ENCODE assay signal across 8 cellular contexts in the genomic region with DNA sequence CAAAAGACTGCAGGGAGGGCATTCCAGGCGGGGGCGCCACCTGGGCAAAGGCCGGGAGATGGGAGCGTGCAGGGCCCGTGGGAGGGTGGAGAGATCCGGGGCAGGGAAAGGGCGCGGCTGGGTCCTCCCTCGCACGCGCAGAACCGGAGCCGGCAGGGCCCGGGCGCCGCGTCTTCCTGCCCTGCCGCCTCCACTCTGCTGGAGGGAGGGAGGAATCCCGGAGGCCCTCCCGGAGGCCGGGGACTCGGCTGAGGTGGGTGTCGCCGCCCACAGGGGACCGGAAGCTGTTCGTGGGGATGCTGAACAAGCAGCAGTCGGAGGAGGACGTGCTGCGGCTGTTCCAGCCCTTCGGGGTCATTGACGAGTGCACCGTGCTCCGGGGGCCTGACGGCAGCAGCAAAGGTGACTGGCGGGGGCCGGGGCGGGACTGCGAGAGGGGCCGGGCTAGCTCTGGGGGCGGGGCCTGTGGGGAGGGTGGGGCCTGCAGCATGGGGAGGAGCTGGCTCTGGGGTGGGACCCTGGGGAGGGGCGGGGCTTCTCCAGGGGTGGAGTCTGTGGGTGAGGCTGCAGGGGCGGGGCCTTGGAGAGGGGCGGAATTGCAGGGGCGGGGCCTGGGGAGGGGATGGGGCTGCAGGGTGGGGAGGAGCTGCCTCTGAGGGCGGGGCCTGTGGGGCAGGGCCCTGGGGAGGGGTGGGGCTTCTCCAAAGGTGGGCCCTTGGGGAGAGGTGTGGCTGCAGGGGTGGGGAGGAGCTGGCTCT. TPM values are rescaled to one million over a fixed set of nuclear protein-coding genes. Genes with fewer than 3 reads are reported as not detected.
DNase-seq lines count a peak whose midpoint lies in the region; ATAC-seq, FAIRE-seq and TF ChIP-seq lines count a peak whose summit lies in the region.

No MANE protein-coding gene starts in this region.

- H4K20me1 ChIP-seq in H9 (ENCODE audit: control insufficient read depth, insufficient read depth, insufficient read length) (no peaks in the 10 kb centered on the region), HepG2 (ENCODE audit: insufficient read depth, low read length) (no peaks in the 10 kb centered on the region)

- H3K4me1 ChIP-seq in H9 (ENCODE audit: insufficient read depth, low read length) (0 out of 2 replicates have a peak, but pooled peaks cover 3% of the 10 kb centered on the region), colonic mucosa (no peaks in the 10 kb centered on the region), HepG2 (ENCODE audit: insufficient read depth, low read length) (peaks cover 30% of the 10 kb centered on the region)

- peaks cover 5 to 7% of the 10 kb centered on the region in 2 experiments; a peak in 4 of 5 replicates for H3K9me3 Mint-ChIP-seq in H9

- no peak overlapping the region for H2BK12ac ChIP-seq in H9 (ENCODE audit: insufficient read length, low read depth, low read length)

- H3K36me3 Mint-ChIP-seq in H9 (ENCODE audit: insufficient read depth in 1 of 3, low read depth in 3 of 3): peaks cover 0 to 5% (median 0%) of the 10 kb centered on the region in 3 experiments; a peak in 1 of 7 replicates

- H3K4me2 ChIP-seq in H9 (ENCODE audit: insufficient read depth, insufficient read length, low read length): peak overlapping the region; percentile 56
- H3K4me2 ChIP-seq in HepG2 (ENCODE audit: low read depth, low read length): peak overlapping the region; percentile 95

- H3K23me2 ChIP-seq in H9 (ENCODE audit: insufficient read length, low read depth, low read length, poor library complexity, severe bottlenecking): no peaks in the 10 kb centered on the region

- no CpG with 5 or more reads among the region's 45 CpGs for WGBS in H9 (ENCODE audit: extremely low coverage, insufficient read length, low lambda C conversion rate)
- WGBS in HepG2 (ENCODE audit: low lambda C conversion rate): 0% methylated on average over 10 of the region's 45 CpGs

- H3K79me1 ChIP-seq in H9 (ENCODE audit: insufficient read depth, low read depth, low read length, poor library complexity, severe bottlenecking): no peaks in the 10 kb centered on the region

- TF ChIP-seq CTCF in AG10803 (conservative IDR thresholded peaks at IDR 0.05; ENCODE audit: low read length) (no peak), H9 (conservative IDR thresholded peaks at IDR 0.05) (peak; percentile 95), colonic mucosa (IDR thresholded peaks at IDR 0.05) (no peak), HepG2 (CRISPR knock-in tag; IDR thresholded peaks at IDR 0.05) (peak; percentile 81)

- no peak overlapping the region for H2BK120ac ChIP-seq in H9 (ENCODE audit: low read depth, low read length, poor library complexity, severe bottlenecking)

- FAIRE-seq in HepG2 (lab: Jason Lieb, UNC): no peak

- no peak overlapping the region for H3K4ac ChIP-seq in H9 (ENCODE audit: low read depth, low read length)

- no peak overlapping the region for H4K8ac ChIP-seq in H9 (replicated peaks; ENCODE audit: insufficient read length, low read depth, low read length)

- TF ChIP-seq EP300 in HepG2 (IDR thresholded peaks at IDR 0.05; ENCODE audit: low read depth in 2 of 2, low read length in 2 of 2) (no peak), HepG2 (CRISPR knock-in tag; IDR thresholded peaks at IDR 0.05; ENCODE audit: borderline replicate concordance) (no peak)

- H3K4me3 ChIP-seq in AG10803 (ENCODE audit: low read length): peak overlapping the region; percentile 56
- peak overlapping the region; percentile 52 for H3K4me3 ChIP-seq in colonic mucosa
- peak overlapping the region; percentile 16 to 78 (median 68); a peak in 5 of 6 replicates for H3K4me3 ChIP-seq in HepG2 (replicated peaks in 1 of 3; ENCODE audit: insufficient read depth in 1 of 3, low read depth in 2 of 3, low read length in 3 of 3)

- no peak overlapping the region for H4K5ac ChIP-seq in H9 (ENCODE audit: insufficient read length, low read depth, low read length)

- in situ Hi-C loops in HepG2 (cut with HindIII; ENCODE audit: extremely low pct_ligation_motif_present, low pct_unique_long_range_greater_than_20kb): no loop called here

- peak overlapping the region; percentile 71 to 89 for H3K4me3 Mint-ChIP-seq in H9

- H3K27me3 ChIP-seq in H9 (ENCODE audit: insufficient read depth, low read length) (no peaks in the 10 kb centered on the region), colonic mucosa (peaks cover 15% of the 10 kb centered on the region), HepG2 (ENCODE audit: control insufficient read depth in 1 of 2, insufficient read depth in 2 of 2, low read length in 2 of 2) (peaks cover 4 to 26% of the 10 kb centered on the region in 2 experiments; a peak in 3 of 5 replicates)

- H3K27ac Mint-ChIP-seq in H9: peak overlapping the region in 2 of 3 experiments; percentile 82 to 87; a peak in 3 of 7 replicates

- no peak overlapping the region for H2BK15ac ChIP-seq in H9 (ENCODE audit: low read depth, low read length)

- CTCF ChIA-PET in HepG2 (lab: Yijun Ruan, JAX; ENCODE audit: low intra/inter-chr PET ratio, low total read pairs): interaction anchor here (1.1 to 1.3 kb wide), 3 partner anchors 9 to 325 kb away, joined by 3 to 4 read pairs (median 3); no protein-coding TSS in a partner anchor

- H3K9me3 ChIP-seq in H9 (ENCODE audit: control insufficient read depth, low read depth, low read length): no peaks in the 10 kb centered on the region
- no peaks in the 10 kb centered on the region for H3K9me3 ChIP-seq in colonic mucosa
- no peaks in the 10 kb centered on the region for H3K9me3 ChIP-seq in HepG2 (ENCODE audit: low read length)

- H3K36me3 ChIP-seq in colonic mucosa (no peaks in the 10 kb centered on the region), HepG2 (replicated peaks in 1 of 2; ENCODE audit: control insufficient read depth in 1 of 2, insufficient read depth in 2 of 2, low read length in 2 of 2) (no peaks in the 10 kb centered on the region)

- H2BK20ac ChIP-seq in H9 (ENCODE audit: low read depth, low read length, poor library complexity, severe bottlenecking): no peak overlapping the region

- no peak overlapping the region for H3T11ph ChIP-seq in H9 (ENCODE audit: low read length)

- no peak overlapping the region for H4K91ac ChIP-seq in H9 (ENCODE audit: insufficient read length, low read depth, low read length)

- H3K27me3 Mint-ChIP-seq in H9 (ENCODE audit: low read depth): peaks cover 27% of the 10 kb centered on the region

- H2AK5ac ChIP-seq in H9 (ENCODE audit: insufficient read length, low read length): no peak overlapping the region

- peak in 1 of 2 experiments; percentile 48; a peak in 1 of 4 replicates for TF ChIP-seq POLR2A in HepG2 (IDR thresholded peaks at IDR 0.05; ENCODE audit: insufficient read depth in 1 of 2, low read depth in 2 of 2, low read length in 2 of 2)

- H3K27ac ChIP-seq in H9 (ENCODE audit: insufficient read length, low read depth, low read length) (no peak overlapping the region), colonic mucosa (peak overlapping the region; percentile 32), HepG2 (ENCODE audit: extremely low read length, insufficient read depth, low read length) (peak overlapping the region; percentile 51)

- H3K9ac ChIP-seq in H9 (ENCODE audit: extremely low read depth, insufficient read length, low read length) (no peak overlapping the region), colonic mucosa (ENCODE audit: low read depth in 2 of 2, low read length in 2 of 2) (peak overlapping the region; percentile 14 to 26), HepG2 (ENCODE audit: insufficient read depth, low read depth, low read length) (peak overlapping the region; percentile 49)

- H3K14ac ChIP-seq in H9 (ENCODE audit: insufficient read depth, low read length): no peak overlapping the region

- no peak overlapping the region for H3K18ac ChIP-seq in H9 (ENCODE audit: insufficient read length, low read depth, low read length)

- BruUV-seq in HepG2 (replicated peaks; lab: Mats Ljungman, UMichigan): no TSS peak

- peaks cover 10 to 23% of the 10 kb centered on the region in 2 experiments for H3K4me1 Mint-ChIP-seq in H9

- intact Hi-C loops in colonic mucosa (cut with DNase I): no loop called here
- intact Hi-C loops in HepG2 (cut with micrococcal nuclease; ENCODE audit: unreplicated experiment): no loop called here

- H3K23ac ChIP-seq in H9 (ENCODE audit: insufficient read length, low read depth, low read length): no peak overlapping the region

- H2BK5ac ChIP-seq in H9 (ENCODE audit: insufficient read length, low read length): no peak overlapping the region

- DNase-seq in AG10803 (ENCODE audit: low read depth) (peak; percentile 64), H9 (peak; percentile 96), NCI-H460 (ENCODE audit: extremely low read depth, low read depth) (peak; percentile 80), colonic mucosa (peak; percentile 94), HepG2 (ENCODE audit: low spot score) (peak; percentile 77), cortex of kidney (lab: John Stamatoyannopoulos, UW) (no peak)
- peak; percentile 96 for DNase-seq in activated CD4-positive, alpha-beta T cell treated with anti-CD3 and anti-CD28 coated beads for 48 hours
- DNase-seq in stimulated activated CD4-positive, alpha-beta T cell treated with anti-CD3 and anti-CD28 coated beads, TNF-alpha, amount 100 ng/mL, for 4 hours (ENCODE audit: low read depth in 3 of 3): peak; percentile 81 to 86 (median 83)

- ATAC-seq in HepG2: peak; percentile 78

- POLR2A ChIA-PET in HepG2 (lab: Yijun Ruan, JAX): interaction anchor here (1.1 to 2.3 kb wide), 8 partner anchors 9 to 487 kb away, joined by 5 to 55 read pairs (median 6); partner anchors contain the start of genes MRPL54 and ZNF556

- no peak overlapping the region for H3K56ac ChIP-seq in H9 (ENCODE audit: insufficient read length, low read depth, low read length)

- H2AFZ ChIP-seq in H9 (ENCODE audit: low read length) (no peak overlapping the region), HepG2 (ENCODE audit: low read length) (no peak overlapping the region)

- H3K79me2 ChIP-seq in H9 (ENCODE audit: insufficient read depth, low read length): no peaks in the 10 kb centered on the region
- H3K79me2 ChIP-seq in HepG2 (ENCODE audit: insufficient read depth, low read length): no peaks in the 10 kb centered on the region

- TF ChIP-seq RAD21 in HepG2 (CRISPR knock-in tag; IDR thresholded peaks at IDR 0.05): peak; percentile 75

RNA-seq across cellular contexts. Expression of gene CELF5, which starts 51.3 kb away (rescaled TPM):
- total RNA-seq in H9 (2021) (4.8 TPM in 2 replicates), colonic mucosa (under 1 TPM; 0.42 to 0.59 TPM), HepG2 (2016; rRNA removed; fragmentation: Illumina TruSeq; extraction: Trizol) (0.14 and 0.31 TPM in 2 replicates)
- not detected in 2 replicates for total RNA-seq in NCI-H460 (2014; rRNA removed; shearing (Covaris generic))
- polyA plus RNA-seq in NCI-H460 (2014; cell fraction: nucleus; rRNA removed): 0.20 TPM in 1 of 2 replicates, not detected in the other
- total RNA-seq in HepG2 (2016; cell fraction: cytosol; rRNA removed; fragmentation: Illumina TruSeq; extraction: Trizol; ENCODE audit: low read depth): 0.35 TPM in 1 of 2 replicates, not detected in the other
- total RNA-seq in HepG2 (2016; cell fraction: insoluble cytoplasmic fraction; rRNA removed; fragmentation: Illumina TruSeq; extraction: Trizol): 0.16 and 0.30 TPM in 2 replicates
- 0.12 and 0.28 TPM in 2 replicates for total RNA-seq in HepG2 (2016; cell fraction: membrane; rRNA removed; fragmentation: Illumina TruSeq; extraction: Trizol)
- total RNA-seq in HepG2 (2016; cell fraction: nucleus; rRNA removed; fragmentation: Illumina TruSeq; extraction: Trizol): 0.66 and 0.68 TPM in 2 replicates
- polyA plus RNA-seq in HepG2 (2011; rRNA removed): 0.84 and 0.91 TPM in 2 replicates
- polyA plus RNA-seq in HepG2 (2011; cell fraction: cytosol; rRNA removed): 0.23 and 0.43 TPM in 2 replicates
- polyA plus RNA-seq in HepG2 (2011; cell fraction: nucleus; rRNA removed): 3.4 and 3.5 TPM in 2 replicates
- 2.1 and 2.4 TPM in 2 replicates for polyA plus RNA-seq in HepG2 (2012)
- 0.07 and 0.20 TPM in 2 replicates for polyA plus RNA-seq in HepG2 (2016; cell fraction: cytosol; fragmentation: Illumina TruSeq; extraction: Trizol; ENCODE audit: low read depth)
- polyA plus RNA-seq in HepG2 (2016; cell fraction: insoluble cytoplasmic fraction; fragmentation: Illumina TruSeq; extraction: Trizol; ENCODE audit: low read depth): 0.19 and 0.47 TPM in 2 replicates
- 0.15 and 0.30 TPM in 2 replicates for polyA plus RNA-seq in HepG2 (2016; cell fraction: membrane; fragmentation: Illumina TruSeq; extraction: Trizol; ENCODE audit: low read depth)
- polyA plus RNA-seq in HepG2 (2016; cell fraction: nucleus; fragmentation: Illumina TruSeq; extraction: Trizol; ENCODE audit: insufficient read depth, low read depth): 1.6 and 1.9 TPM in 2 replicates
- 0.44 and 0.56 TPM in 2 replicates for polyA minus RNA-seq in HepG2 (2011; rRNA and poly(A)+ RNA removed; ENCODE audit: low replicate concordance)
- 0.40 TPM in 1 of 2 replicates, not detected in the other for polyA minus RNA-seq in HepG2 (2011; cell fraction: cytosol; rRNA and poly(A)+ RNA removed)
- polyA minus RNA-seq in HepG2 (2011; cell fraction: nucleus; rRNA and poly(A)+ RNA removed): 0.75 and 0.77 TPM in 2 replicates

Comparison
In these comparisons a context has a peak if more than half of its experiments do, and no peak if none do; other contexts are left out.
1. CTCF ChIP-seq: peak in H9 (single experiment) and HepG2 (single experiment); none in AG10803 (single experiment) and colonic mucosa (single experiment).
2. Peak in every context shown above with its lines, with median percentiles within 50 percentile points of each other: H3K4me3 ChIP-seq.